Comparison of ENCODE assay signal across 22 cellular contexts in the genomic region with DNA sequence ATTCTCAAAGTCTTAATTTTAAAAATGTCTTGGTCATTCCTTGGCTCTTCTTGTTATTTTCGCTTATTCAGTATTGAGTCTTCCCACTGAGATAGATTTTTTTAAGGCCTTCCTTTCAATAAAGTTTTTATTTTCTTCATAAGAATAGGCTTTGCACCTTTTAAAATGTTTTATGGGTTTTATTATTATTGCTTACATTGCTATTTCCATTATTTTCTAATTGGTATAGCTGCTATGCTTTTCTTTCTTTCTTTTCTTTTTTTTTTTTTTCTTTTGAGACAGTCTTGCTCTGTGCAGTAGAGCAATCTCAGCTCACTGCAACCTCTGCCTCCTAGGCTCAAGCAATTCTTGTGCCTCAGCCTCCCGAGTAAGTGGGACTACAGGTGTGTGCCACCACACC.
DNase-seq lines count a peak whose midpoint lies in the region; ATAC-seq, FAIRE-seq and TF ChIP-seq lines count a peak whose summit lies in the region.
"Had no signal": no experiment of that assay in that cellular context is flagged by ENCODE, and none has a peak within 500 bp of the region (broad histone marks: within the 10 kb centered on the region; RNA-seq: fewer than 3 reads in every experiment).

No MANE protein-coding gene starts in this region.

- peaks cover 13 to 21% (median 20%) of the 10 kb centered on the region in 3 donors for H3K36me3 Mint-ChIP-seq in naive thymus-derived CD8-positive, alpha-beta T cell

- TF ChIP-seq RAD21 in HepG2 (CRISPR knock-in tag; IDR thresholded peaks at IDR 0.05) = no peak
- no peak for TF ChIP-seq RAD21 in K562 (CRISPR knock-in tag; conservative IDR thresholded peaks at IDR 0.05 in 1 of 2, IDR thresholded peaks at IDR 0.05 in 1 of 2)

- TF ChIP-seq POLR2A in HepG2 (IDR thresholded peaks at IDR 0.05; ENCODE audit: insufficient read depth in 1 of 2, low read depth in 2 of 2, low read length in 2 of 2) (no peak), right lobe of liver (IDR thresholded peaks at IDR 0.05) (no peak), K562 (conservative IDR thresholded peaks at IDR 0.05) (no peak)

- H3K4me2 ChIP-seq in HepG2 (ENCODE audit: low read depth, low read length) (no peak overlapping the region), K562 (ENCODE audit: insufficient read depth, low read length) (no peak overlapping the region), Karpas-422 (ENCODE audit: low read depth, low read length, poor library complexity, severe bottlenecking) (no peak overlapping the region)
- H3K4me2 ChIP-seq: BLaER1 treated with 17β-estradiol and CSF1 and Interleukin-3, amounts not matched to agents 10 nM and 100 nM had no signal

- H3K79me2 ChIP-seq in HepG2 (ENCODE audit: insufficient read depth, low read length) (no peaks in the 10 kb centered on the region), K562 (ENCODE audit: control insufficient read depth, insufficient read depth, low read length) (no peaks in the 10 kb centered on the region), Karpas-422 (ENCODE audit: low read length) (no peaks in the 10 kb centered on the region)

- in situ Hi-C loops in HepG2 (cut with HindIII; ENCODE audit: extremely low pct_ligation_motif_present, low pct_unique_long_range_greater_than_20kb) (no loop called here), K562 (cut with MboI) (no loop called here)

- TF ChIP-seq CTCF in HepG2 (CRISPR knock-in tag; IDR thresholded peaks at IDR 0.05) (no peak), right lobe of liver (IDR thresholded peaks at IDR 0.05) (no peak), K562 (IDR thresholded peaks at IDR 0.05 in 2 of 3, conservative IDR thresholded peaks at IDR 0.05 in 1 of 3; ENCODE audit: insufficient read depth in 2 of 3, low read depth in 1 of 3, low read length in 3 of 3) (no peak)

- H3K9me3 ChIP-seq in HepG2 (ENCODE audit: low read length) (no peaks in the 10 kb centered on the region), right lobe of liver (no peaks in the 10 kb centered on the region), K562 (replicated peaks; ENCODE audit: control insufficient read depth, insufficient read depth, low read depth, low read length) (no peaks in the 10 kb centered on the region), Karpas-422 (ENCODE audit: low read length) (no peaks in the 10 kb centered on the region)

- H3K9ac ChIP-seq in HepG2 (ENCODE audit: insufficient read depth, low read depth, low read length) (no peak overlapping the region), K562 (ENCODE audit: insufficient read depth in 1 of 2, low read depth in 2 of 2, low read length in 2 of 2) (no peak overlapping the region), Karpas-422 (ENCODE audit: low read length) (no peak overlapping the region)
- H3K9ac ChIP-seq: BLaER1 treated with 17β-estradiol and CSF1 and Interleukin-3, amounts not matched to agents 10 nM and 100 nM had no signal

- H3K9me3 Mint-ChIP-seq in naive thymus-derived CD8-positive, alpha-beta T cell = peaks cover 0 to 15% (median 6%) of the 10 kb centered on the region in 9 donors
- H3K9me3 Mint-ChIP-seq: HFFc6 had no signal

- BruUV-seq in HepG2 (replicated peaks; lab: Mats Ljungman, UMichigan) = no TSS peak
- no TSS peak for BruUV-seq in K562 (replicated peaks; lab: Mats Ljungman, UMichigan)

- peaks cover 8 to 29% (median 27%) of the 10 kb centered on the region in 4 donors for H3K4me1 Mint-ChIP-seq in naive thymus-derived CD8-positive, alpha-beta T cell
- H3K4me1 Mint-ChIP-seq: B cell had no signal

- no peaks in the 10 kb centered on the region for H3K27me3 Mint-ChIP-seq in naive thymus-derived CD8-positive, alpha-beta T cell
- H3K27me3 Mint-ChIP-seq: B cell, IgD-negative memory B cell had no signal

- 98% methylated on average over 2 of the region's 2 CpGs for WGBS in HepG2 (ENCODE audit: low lambda C conversion rate)
- 94% methylated on average over 2 of the region's 2 CpGs for WGBS in right lobe of liver (ENCODE audit: insufficient coverage, low coverage, low lambda C conversion rate, missing lambda C conversion rate)
- WGBS in K562 (ENCODE audit: insufficient coverage, low coverage, missing lambda C conversion rate) = 87% methylated on average over 2 of the region's 2 CpGs

- H3K9me2 ChIP-seq in Karpas-422 (replicated peaks; ENCODE audit: insufficient read depth, low read length) = no peaks in the 10 kb centered on the region

- POLR2A ChIA-PET in HepG2 (lab: Yijun Ruan, JAX) (no interaction called here), K562 (lab: Yijun Ruan, JAX) (no interaction called here)
- POLR2A ChIA-PET in naive thymus-derived CD8-positive, alpha-beta T cell (lab: Charles Lee) = no interaction called here

- no peaks in the 10 kb centered on the region for H3K27me3 ChIP-seq in HepG2 (ENCODE audit: control insufficient read depth in 1 of 2, insufficient read depth in 2 of 2, low read length in 2 of 2)
- no peaks in the 10 kb centered on the region for H3K27me3 ChIP-seq in right lobe of liver
- H3K27me3 ChIP-seq in K562 (ENCODE audit: control insufficient read depth in 2 of 2, insufficient read depth in 2 of 2, low read length in 2 of 2) = no peaks in the 10 kb centered on the region
- H3K27me3 ChIP-seq in Karpas-422 (ENCODE audit: low read length) = no peaks in the 10 kb centered on the region
- H3K27me3 ChIP-seq: BLaER1 treated with 17β-estradiol and CSF1 and Interleukin-3, amounts not matched to agents 10 nM and 100 nM had no signal

- FAIRE-seq in HepG2 (lab: Jason Lieb, UNC) (no peak), K562 (lab: Jason Lieb, UNC) (no peak)
- FAIRE-seq: GM12892, GM18507 had no signal

- TF ChIP-seq EP300 in HepG2 (IDR thresholded peaks at IDR 0.05; ENCODE audit: low read depth in 2 of 2, low read length in 2 of 2) (no peak), HepG2 (CRISPR knock-in tag; IDR thresholded peaks at IDR 0.05; ENCODE audit: borderline replicate concordance) (no peak), K562 (IDR thresholded peaks at IDR 0.05; ENCODE audit: low read length) (no peak)

- H3K4me3 Mint-ChIP-seq in naive thymus-derived CD8-positive, alpha-beta T cell = no peak overlapping the region
- H3K4me3 Mint-ChIP-seq: B cell; CD8-positive, alpha-beta T cell; HFFc6; IgD-negative memory B cell had no signal

- intact Hi-C loops in HepG2 (cut with micrococcal nuclease; ENCODE audit: unreplicated experiment) (no loop called here), right lobe of liver (cut with DNase I) (no loop called here), K562 (cut with micrococcal nuclease) (no loop called here)

- H3K27ac ChIP-seq in HepG2 (ENCODE audit: extremely low read length, insufficient read depth, low read length) (no peak overlapping the region), right lobe of liver (no peak overlapping the region), K562 (ENCODE audit: extremely low read depth, low read depth, low read length) (no peak overlapping the region), Karpas-422 (ENCODE audit: low read length) (no peak overlapping the region)
- H3K27ac ChIP-seq: BLaER1 treated with 17β-estradiol and CSF1 and Interleukin-3, amounts not matched to agents 10 nM and 100 nM; HL-60 had no signal

- DNase-seq in HepG2 (ENCODE audit: low spot score) = no peak
- DNase-seq in right lobe of liver = no peak
- DNase-seq in K562 (ENCODE audit: extremely low read depth in 1 of 4, low spot score in 3 of 4) = no peak
- no peak for DNase-seq in naive thymus-derived CD8-positive, alpha-beta T cell
- DNase-seq in Karpas-422 = no peak
- DNase-seq in SW480 (ENCODE audit: low spot score) = no peak
- DNase-seq: 8988T; CD8-positive, alpha-beta T cell; DMS 273 treated with DMSO at 0.1 percent for 48 hours; DMS53; GDM1; GOT3; H7; HFFc6 had no signal

- H3K4me3 ChIP-seq in HepG2 (replicated peaks in 1 of 3; ENCODE audit: insufficient read depth in 1 of 3, low read depth in 2 of 3, low read length in 3 of 3) (no peak overlapping the region), right lobe of liver (no peak overlapping the region), K562 (no peak overlapping the region), Karpas-422 (ENCODE audit: low read length) (no peak overlapping the region)
- H3K4me3 ChIP-seq: BLaER1 treated with 17β-estradiol and CSF1 and Interleukin-3, amounts not matched to agents 10 nM and 100 nM had no signal

- H3K9me1 ChIP-seq in K562 (ENCODE audit: control insufficient read depth, insufficient read depth, low read length) = no peaks in the 10 kb centered on the region

- H2AFZ ChIP-seq in HepG2 (ENCODE audit: low read length) (no peak overlapping the region), K562 (ENCODE audit: low read depth, low read length) (no peak overlapping the region), Karpas-422 (ENCODE audit: low read length) (no peak overlapping the region)

- H3K27ac Mint-ChIP-seq in naive thymus-derived CD8-positive, alpha-beta T cell = peak overlapping the region in 7 of 10 donors; percentile 0 to 89 (median 60)
- H3K27ac Mint-ChIP-seq: B cell, HFFc6, IgD-negative memory B cell had no signal

- H4K20me1 ChIP-seq in HepG2 (ENCODE audit: insufficient read depth, low read length) (no peaks in the 10 kb centered on the region; the same call in 1 of the 2 replicates), K562 (replicated peaks; ENCODE audit: control insufficient read depth, insufficient read depth, low read length) (no peaks in the 10 kb centered on the region), Karpas-422 (ENCODE audit: insufficient read depth, low read depth, low read length) (no peaks in the 10 kb centered on the region)
- H4K20me1 ChIP-seq: BLaER1 treated with 17β-estradiol and CSF1 and Interleukin-3, amounts not matched to agents 10 nM and 100 nM had no signal

- CTCF ChIA-PET in HepG2 (lab: Yijun Ruan, JAX; ENCODE audit: low intra/inter-chr PET ratio, low total read pairs) (no interaction called here), K562 (lab: Yijun Ruan, JAX; ENCODE audit: low intra/inter-chr PET ratio) (no interaction called here)

- H3K36me3 ChIP-seq in HepG2 (replicated peaks in 1 of 2; ENCODE audit: control insufficient read depth in 1 of 2, insufficient read depth in 2 of 2, low read length in 2 of 2) (no peaks in the 10 kb centered on the region; a peak in 1 of 5 replicates), right lobe of liver (no peaks in the 10 kb centered on the region), K562 (ENCODE audit: control insufficient read depth, insufficient read depth, low read length) (peaks cover 2% of the 10 kb centered on the region; the same call in 1 of the 3 replicates), Karpas-422 (ENCODE audit: insufficient read depth, low read length) (peaks cover 12% of the 10 kb centered on the region; the same call in 1 of the 2 replicates)

- H3K4me1 ChIP-seq in HepG2 (ENCODE audit: insufficient read depth, low read length) (no peaks in the 10 kb centered on the region), right lobe of liver (no peaks in the 10 kb centered on the region), K562 (replicated peaks in 1 of 2; ENCODE audit: control insufficient read depth in 2 of 2, insufficient read depth in 2 of 2, low read length in 2 of 2) (no peaks in the 10 kb centered on the region), Karpas-422 (ENCODE audit: low read length) (no peaks in the 10 kb centered on the region)
- H3K4me1 ChIP-seq: BLaER1 treated with 17β-estradiol and CSF1 and Interleukin-3, amounts not matched to agents 10 nM and 100 nM had no signal

- ATAC-seq in HepG2 = no peak
- ATAC-seq in right lobe of liver = no peak
- no peak for ATAC-seq in K562
- no peak for ATAC-seq in naive thymus-derived CD8-positive, alpha-beta T cell
- no peak for ATAC-seq in GM21390 (IDR thresholded peaks at IDR 0.05; ENCODE audit: unreplicated experiment)
- ATAC-seq: CD8-positive, alpha-beta T cell; HCT116 had no signal
